2 cellular contexts compared by ENCODE assay signal in the genomic region with DNA sequence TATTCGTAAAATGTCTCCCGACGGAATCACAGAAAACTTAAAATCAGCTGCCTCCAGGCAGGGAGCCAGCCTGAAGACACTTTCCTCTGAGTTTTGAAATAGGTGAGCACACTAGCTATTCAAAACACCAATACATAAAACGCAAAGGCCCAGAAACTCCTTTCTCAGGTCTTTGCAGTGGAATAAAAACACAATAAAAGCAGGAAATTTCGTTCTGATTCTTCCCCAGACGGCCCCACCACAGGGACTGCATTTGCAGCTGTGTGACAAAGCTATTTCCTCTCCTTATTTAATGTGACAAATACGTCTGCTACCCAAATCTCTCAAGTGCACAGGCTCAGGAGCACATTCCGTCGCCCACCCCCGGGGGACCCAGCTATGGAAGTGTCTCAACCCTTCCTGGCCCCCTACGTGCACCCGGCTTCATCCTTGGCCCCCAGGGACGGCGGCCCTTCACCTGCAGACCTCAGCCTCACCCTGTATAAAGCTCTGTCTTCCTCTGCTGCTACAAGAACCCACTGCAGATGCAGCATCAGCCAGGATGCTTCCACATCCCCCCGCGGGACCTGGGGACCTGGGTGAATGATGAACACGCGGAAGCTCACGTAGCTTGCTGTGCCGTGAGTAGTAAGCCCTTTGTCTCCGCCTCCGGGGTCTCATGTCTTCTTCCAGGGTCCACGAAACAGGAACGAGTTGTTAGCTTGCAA.
TF ChIP-seq lines count a peak whose summit lies in the region.

No MANE protein-coding gene starts in this region.

TF ChIP-seq in HEK293T, 16 proteins besides CTCF, POLR2A, EP300 and RAD21:
- TF ChIP-seq HDGF (IDR thresholded peaks at IDR 0.05; ENCODE audit: borderline replicate concordance) (no peak), FOXK2 (IDR thresholded peaks at IDR 0.05) (no peak), ARNT (IDR thresholded peaks at IDR 0.05) (no peak)
- TF ChIP-seq, protein P1, sequence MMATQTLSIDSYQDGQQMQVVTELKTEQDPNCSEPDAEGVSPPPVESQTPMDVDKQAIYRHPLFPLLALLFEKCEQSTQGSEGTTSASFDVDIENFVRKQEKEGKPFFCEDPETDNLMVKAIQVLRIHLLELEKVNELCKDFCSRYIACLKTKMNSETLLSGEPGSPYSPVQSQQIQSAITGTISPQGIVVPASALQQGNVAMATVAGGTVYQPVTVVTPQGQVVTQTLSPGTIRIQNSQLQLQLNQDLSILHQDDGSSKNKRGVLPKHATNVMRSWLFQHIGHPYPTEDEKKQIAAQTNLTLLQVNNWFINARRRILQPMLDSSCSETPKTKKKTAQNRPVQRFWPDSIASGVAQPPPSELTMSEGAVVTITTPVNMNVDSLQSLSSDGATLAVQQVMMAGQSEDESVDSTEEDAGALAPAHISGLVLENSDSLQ (IDR thresholded peaks at IDR 0.05), result no peak

TF ChIP-seq in K562, 482 proteins besides CTCF, POLR2A, EP300 and RAD21:
- TF ChIP-seq CREBBP (IDR thresholded peaks at IDR 0.05; ENCODE audit: low read depth, low read length), result peak; percentile 56
- TF ChIP-seq LARP7 (IDR thresholded peaks at IDR 0.05), result no peak
